In the genomic region with DNA sequence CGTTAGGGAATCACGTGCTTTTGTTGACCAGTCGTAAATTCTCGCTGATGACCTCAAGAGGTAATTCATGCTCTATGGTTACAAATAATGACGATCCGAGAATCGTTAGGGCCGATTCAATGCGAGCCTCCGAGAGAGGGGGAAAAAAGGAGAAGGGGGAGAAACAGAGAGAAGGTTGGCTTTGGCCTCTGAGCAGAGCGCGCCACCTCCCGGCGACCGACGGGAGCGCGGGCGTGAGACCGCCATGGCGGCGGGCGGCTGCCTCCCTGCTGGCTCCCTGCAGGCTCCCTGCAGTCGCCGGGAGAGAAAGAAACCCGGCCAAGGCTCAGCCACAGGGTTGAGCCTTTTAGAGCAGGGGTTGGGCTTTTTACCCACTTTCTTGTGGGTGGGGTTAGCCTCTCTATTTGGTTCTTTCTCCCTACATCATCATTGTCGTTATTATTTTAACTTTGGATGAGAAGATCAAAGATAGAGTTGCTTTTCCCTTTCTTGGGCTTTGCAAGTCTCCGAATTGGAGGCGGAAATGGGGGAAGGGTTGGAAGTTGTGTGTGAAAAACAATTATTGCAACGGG, we compare ENCODE assay signal across 1 cellular context.
TF ChIP-seq lines count a peak whose summit lies in the region.

No MANE protein-coding gene starts in this region.

TF ChIP-seq in A549, 52 proteins besides CTCF, POLR2A, EP300 and RAD21 (continued from another document):
- TF ChIP-seq, protein P1, sequence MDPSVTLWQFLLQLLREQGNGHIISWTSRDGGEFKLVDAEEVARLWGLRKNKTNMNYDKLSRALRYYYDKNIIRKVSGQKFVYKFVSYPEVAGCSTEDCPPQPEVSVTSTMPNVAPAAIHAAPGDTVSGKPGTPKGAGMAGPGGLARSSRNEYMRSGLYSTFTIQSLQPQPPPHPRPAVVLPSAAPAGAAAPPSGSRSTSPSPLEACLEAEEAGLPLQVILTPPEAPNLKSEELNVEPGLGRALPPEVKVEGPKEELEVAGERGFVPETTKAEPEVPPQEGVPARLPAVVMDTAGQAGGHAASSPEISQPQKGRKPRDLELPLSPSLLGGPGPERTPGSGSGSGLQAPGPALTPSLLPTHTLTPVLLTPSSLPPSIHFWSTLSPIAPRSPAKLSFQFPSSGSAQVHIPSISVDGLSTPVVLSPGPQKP (IDR thresholded peaks at IDR 0.05; ENCODE audit: low read depth, low read length): no peak
- TF ChIP-seq, protein P2, sequence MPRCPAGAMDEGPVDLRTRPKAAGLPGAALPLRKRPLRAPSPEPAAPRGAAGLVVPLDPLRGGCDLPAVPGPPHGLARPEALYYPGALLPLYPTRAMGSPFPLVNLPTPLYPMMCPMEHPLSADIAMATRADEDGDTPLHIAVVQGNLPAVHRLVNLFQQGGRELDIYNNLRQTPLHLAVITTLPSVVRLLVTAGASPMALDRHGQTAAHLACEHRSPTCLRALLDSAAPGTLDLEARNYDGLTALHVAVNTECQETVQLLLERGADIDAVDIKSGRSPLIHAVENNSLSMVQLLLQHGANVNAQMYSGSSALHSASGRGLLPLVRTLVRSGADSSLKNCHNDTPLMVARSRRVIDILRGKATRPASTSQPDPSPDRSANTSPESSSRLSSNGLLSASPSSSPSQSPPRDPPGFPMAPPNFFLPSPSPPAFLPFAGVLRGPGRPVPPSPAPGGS (IDR thresholded peaks at IDR 0.05): no peak
